1 cellular context compared by ENCODE assay signal in the genomic region with DNA sequence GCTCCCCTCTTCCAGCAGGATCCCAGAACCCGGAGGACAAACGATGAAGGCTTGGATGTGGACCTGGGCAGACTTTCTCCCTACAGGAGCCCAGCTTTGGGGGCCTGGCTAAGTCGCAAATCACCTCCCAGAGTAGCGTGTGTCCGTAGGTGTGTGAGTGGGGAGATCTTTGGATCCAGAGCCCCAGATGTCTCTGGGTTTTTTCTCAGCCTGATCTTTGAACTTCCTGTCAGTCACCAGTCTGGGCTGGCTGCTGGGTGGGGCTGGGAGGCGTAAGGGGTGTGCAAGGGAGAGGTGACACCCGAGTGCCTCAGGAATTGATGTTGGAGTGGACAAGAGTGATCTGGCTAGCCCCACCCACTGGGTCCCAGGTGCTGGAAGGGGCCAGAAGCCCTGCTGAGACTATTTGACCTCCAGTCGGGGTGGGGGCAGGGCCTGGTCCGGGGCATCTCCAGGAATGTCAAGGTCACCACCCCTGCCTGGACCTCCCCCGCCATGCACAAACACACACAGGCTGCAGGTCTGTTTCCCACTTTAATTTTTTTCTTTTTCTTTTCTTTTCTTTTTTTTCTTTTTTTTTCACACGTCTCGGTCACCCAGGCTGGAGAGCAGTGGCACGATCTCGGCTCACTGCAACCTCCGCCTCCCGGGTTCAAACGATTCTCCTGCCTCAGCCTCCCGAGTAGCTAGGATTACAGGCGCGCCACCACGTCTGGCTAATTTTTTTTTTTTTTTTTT.
A peak's percentile ranks its signal among the peaks of the same experiment; 100 is the strongest.
TF ChIP-seq lines count a peak whose summit lies in the region.

A gene with protein sequence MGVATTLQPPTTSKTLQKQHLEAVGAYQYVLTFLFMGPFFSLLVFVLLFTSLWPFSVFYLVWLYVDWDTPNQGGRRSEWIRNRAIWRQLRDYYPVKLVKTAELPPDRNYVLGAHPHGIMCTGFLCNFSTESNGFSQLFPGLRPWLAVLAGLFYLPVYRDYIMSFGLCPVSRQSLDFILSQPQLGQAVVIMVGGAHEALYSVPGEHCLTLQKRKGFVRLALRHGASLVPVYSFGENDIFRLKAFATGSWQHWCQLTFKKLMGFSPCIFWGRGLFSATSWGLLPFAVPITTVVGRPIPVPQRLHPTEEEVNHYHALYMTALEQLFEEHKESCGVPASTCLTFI (minus strand): TSS at position 175 of the 738 bp plus-strand sequence. CDS start 182 bp downstream, outside the sequence.

TF ChIP-seq in HepG2, 621 proteins besides CTCF, POLR2A, EP300 and RAD21 (continued from another document and continues in another):
- TF ChIP-seq, protein P1, sequence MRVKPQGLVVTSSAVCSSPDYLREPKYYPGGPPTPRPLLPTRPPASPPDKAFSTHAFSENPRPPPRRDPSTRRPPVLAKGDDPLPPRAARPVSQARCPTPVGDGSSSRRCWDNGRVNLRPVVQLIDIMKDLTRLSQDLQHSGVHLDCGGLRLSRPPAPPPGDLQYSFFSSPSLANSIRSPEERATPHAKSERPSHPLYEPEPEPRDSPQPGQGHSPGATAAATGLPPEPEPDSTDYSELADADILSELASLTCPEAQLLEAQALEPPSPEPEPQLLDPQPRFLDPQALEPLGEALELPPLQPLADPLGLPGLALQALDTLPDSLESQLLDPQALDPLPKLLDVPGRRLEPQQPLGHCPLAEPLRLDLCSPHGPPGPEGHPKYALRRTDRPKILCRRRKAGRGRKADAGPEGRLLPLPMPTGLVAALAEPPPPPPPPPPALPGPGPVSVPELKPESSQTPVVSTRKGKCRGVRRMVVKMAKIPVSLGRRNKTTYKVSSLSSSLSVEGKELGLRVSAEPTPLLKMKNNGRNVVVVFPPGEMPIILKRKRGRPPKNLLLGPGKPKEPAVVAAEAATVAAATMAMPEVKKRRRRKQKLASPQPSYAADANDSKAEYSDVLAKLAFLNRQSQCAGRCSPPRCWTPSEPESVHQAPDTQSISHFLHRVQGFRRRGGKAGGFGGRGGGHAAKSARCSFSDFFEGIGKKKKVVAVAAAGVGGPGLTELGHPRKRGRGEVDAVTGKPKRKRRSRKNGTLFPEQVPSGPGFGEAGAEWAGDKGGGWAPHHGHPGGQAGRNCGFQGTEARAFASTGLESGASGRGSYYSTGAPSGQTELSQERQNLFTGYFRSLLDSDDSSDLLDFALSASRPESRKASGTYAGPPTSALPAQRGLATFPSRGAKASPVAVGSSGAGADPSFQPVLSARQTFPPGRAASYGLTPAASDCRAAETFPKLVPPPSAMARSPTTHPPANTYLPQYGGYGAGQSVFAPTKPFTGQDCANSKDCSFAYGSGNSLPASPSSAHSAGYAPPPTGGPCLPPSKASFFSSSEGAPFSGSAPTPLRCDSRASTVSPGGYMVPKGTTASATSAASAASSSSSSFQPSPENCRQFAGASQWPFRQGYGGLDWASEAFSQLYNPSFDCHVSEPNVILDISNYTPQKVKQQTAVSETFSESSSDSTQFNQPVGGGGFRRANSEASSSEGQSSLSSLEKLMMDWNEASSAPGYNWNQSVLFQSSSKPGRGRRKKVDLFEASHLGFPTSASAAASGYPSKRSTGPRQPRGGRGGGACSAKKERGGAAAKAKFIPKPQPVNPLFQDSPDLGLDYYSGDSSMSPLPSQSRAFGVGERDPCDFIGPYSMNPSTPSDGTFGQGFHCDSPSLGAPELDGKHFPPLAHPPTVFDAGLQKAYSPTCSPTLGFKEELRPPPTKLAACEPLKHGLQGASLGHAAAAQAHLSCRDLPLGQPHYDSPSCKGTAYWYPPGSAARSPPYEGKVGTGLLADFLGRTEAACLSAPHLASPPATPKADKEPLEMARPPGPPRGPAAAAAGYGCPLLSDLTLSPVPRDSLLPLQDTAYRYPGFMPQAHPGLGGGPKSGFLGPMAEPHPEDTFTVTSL (CRISPR knock-in tag; IDR thresholded peaks at IDR 0.05; ENCODE audit: borderline replicate concordance), result peak; percentile 81; the same call in 1 of the 2 replicates
- TF ChIP-seq ZNF598 (CRISPR knock-in tag; IDR thresholded peaks at IDR 0.05; ENCODE audit: borderline replicate concordance), result peak; percentile 38; the same call in 1 of the 2 replicates
- TF ChIP-seq ZNF282 (IDR thresholded peaks at IDR 0.05; ENCODE audit: partially characterized antibody), result no peak
- TF ChIP-seq SOX5 (CRISPR knock-in tag; IDR thresholded peaks at IDR 0.05; ENCODE audit: borderline replicate concordance), result peak; percentile 82
- TF ChIP-seq GATAD2A (CRISPR knock-in tag; IDR thresholded peaks at IDR 0.05), result peak; percentile 85
- peak; percentile 93 for TF ChIP-seq NR2F2 (IDR thresholded peaks at IDR 0.05; ENCODE audit: borderline replicate concordance, low read depth)
- TF ChIP-seq NFATC3 (CRISPR knock-in tag; IDR thresholded peaks at IDR 0.05), result no peak
- peak; percentile 61; the same call in 1 of the 2 replicates for TF ChIP-seq SIX1 (CRISPR knock-in tag; IDR thresholded peaks at IDR 0.05; ENCODE audit: borderline replicate concordance)
- no peak for TF ChIP-seq ZNF562 (CRISPR knock-in tag; IDR thresholded peaks at IDR 0.05; ENCODE audit: borderline replicate concordance)
- TF ChIP-seq SP1 (IDR thresholded peaks at IDR 0.05), result no peak
- peak; percentile 67; the same call in 1 of the 2 replicates for TF ChIP-seq SP1 (CRISPR knock-in tag; IDR thresholded peaks at IDR 0.05)
- TF ChIP-seq, protein P2, sequence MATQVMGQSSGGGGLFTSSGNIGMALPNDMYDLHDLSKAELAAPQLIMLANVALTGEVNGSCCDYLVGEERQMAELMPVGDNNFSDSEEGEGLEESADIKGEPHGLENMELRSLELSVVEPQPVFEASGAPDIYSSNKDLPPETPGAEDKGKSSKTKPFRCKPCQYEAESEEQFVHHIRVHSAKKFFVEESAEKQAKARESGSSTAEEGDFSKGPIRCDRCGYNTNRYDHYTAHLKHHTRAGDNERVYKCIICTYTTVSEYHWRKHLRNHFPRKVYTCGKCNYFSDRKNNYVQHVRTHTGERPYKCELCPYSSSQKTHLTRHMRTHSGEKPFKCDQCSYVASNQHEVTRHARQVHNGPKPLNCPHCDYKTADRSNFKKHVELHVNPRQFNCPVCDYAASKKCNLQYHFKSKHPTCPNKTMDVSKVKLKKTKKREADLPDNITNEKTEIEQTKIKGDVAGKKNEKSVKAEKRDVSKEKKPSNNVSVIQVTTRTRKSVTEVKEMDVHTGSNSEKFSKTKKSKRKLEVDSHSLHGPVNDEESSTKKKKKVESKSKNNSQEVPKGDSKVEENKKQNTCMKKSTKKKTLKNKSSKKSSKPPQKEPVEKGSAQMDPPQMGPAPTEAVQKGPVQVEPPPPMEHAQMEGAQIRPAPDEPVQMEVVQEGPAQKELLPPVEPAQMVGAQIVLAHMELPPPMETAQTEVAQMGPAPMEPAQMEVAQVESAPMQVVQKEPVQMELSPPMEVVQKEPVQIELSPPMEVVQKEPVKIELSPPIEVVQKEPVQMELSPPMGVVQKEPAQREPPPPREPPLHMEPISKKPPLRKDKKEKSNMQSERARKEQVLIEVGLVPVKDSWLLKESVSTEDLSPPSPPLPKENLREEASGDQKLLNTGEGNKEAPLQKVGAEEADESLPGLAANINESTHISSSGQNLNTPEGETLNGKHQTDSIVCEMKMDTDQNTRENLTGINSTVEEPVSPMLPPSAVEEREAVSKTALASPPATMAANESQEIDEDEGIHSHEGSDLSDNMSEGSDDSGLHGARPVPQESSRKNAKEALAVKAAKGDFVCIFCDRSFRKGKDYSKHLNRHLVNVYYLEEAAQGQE (IDR thresholded peaks at IDR 0.05; ENCODE audit: borderline replicate concordance in 1 of 2, low read depth in 1 of 2, low read length in 2 of 2), result peak in 1 of 2 experiments; percentile 24; a peak in 1 of 4 replicates
- TF ChIP-seq ZNF616 (CRISPR knock-in tag; IDR thresholded peaks at IDR 0.05; ENCODE audit: low read depth), result no peak; the same call in 1 of the 2 replicates
- TF ChIP-seq, protein P3, sequence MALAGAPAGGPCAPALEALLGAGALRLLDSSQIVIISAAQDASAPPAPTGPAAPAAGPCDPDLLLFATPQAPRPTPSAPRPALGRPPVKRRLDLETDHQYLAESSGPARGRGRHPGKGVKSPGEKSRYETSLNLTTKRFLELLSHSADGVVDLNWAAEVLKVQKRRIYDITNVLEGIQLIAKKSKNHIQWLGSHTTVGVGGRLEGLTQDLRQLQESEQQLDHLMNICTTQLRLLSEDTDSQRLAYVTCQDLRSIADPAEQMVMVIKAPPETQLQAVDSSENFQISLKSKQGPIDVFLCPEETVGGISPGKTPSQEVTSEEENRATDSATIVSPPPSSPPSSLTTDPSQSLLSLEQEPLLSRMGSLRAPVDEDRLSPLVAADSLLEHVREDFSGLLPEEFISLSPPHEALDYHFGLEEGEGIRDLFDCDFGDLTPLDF (CRISPR knock-in tag; IDR thresholded peaks at IDR 0.05), result no peak
- TF ChIP-seq, protein P4, sequence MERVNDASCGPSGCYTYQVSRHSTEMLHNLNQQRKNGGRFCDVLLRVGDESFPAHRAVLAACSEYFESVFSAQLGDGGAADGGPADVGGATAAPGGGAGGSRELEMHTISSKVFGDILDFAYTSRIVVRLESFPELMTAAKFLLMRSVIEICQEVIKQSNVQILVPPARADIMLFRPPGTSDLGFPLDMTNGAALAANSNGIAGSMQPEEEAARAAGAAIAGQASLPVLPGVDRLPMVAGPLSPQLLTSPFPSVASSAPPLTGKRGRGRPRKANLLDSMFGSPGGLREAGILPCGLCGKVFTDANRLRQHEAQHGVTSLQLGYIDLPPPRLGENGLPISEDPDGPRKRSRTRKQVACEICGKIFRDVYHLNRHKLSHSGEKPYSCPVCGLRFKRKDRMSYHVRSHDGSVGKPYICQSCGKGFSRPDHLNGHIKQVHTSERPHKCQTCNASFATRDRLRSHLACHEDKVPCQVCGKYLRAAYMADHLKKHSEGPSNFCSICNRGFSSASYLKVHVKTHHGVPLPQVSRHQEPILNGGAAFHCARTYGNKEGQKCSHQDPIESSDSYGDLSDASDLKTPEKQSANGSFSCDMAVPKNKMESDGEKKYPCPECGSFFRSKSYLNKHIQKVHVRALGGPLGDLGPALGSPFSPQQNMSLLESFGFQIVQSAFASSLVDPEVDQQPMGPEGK (CRISPR knock-in tag; IDR thresholded peaks at IDR 0.05), result peak; percentile 97
- no peak for TF ChIP-seq GABPA (IDR thresholded peaks at IDR 0.05; ENCODE audit: low read depth, low read length)
- peak; percentile 41; the same call in 1 of the 2 replicates for TF ChIP-seq GABPA (CRISPR knock-in tag; IDR thresholded peaks at IDR 0.05; ENCODE audit: low read depth)
- TF ChIP-seq ZNF335 (CRISPR knock-in tag; IDR thresholded peaks at IDR 0.05), result no peak; the same call in 1 of the 2 replicates
- no peak; the same call in 1 of the 2 replicates for TF ChIP-seq MXD1 (CRISPR knock-in tag; IDR thresholded peaks at IDR 0.05)
- TF ChIP-seq, protein P5, sequence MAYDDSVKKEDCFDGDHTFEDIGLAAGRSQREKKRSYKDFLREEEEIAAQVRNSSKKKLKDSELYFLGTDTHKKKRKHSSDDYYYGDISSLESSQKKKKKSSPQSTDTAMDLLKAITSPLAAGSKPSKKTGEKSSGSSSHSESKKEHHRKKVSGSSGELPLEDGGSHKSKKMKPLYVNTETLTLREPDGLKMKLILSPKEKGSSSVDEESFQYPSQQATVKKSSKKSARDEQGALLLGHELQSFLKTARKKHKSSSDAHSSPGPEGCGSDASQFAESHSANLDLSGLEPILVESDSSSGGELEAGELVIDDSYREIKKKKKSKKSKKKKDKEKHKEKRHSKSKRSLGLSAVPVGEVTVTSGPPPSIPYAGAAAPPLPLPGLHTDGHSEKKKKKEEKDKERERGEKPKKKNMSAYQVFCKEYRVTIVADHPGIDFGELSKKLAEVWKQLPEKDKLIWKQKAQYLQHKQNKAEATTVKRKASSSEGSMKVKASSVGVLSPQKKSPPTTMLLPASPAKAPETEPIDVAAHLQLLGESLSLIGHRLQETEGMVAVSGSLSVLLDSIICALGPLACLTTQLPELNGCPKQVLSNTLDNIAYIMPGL (CRISPR knock-in tag; IDR thresholded peaks at IDR 0.05; ENCODE audit: borderline replicate concordance in 1 of 2, low read depth in 1 of 2), result peak in 1 of 2 experiments; percentile 73; a peak in 2 of 4 replicates
- no peak for TF ChIP-seq SNAPC4 (CRISPR knock-in tag; IDR thresholded peaks at IDR 0.05)
- peak; percentile 77; the same call in 1 of the 2 replicates for TF ChIP-seq DR1 (CRISPR knock-in tag; IDR thresholded peaks at IDR 0.05)
- no peak for TF ChIP-seq CBX2 (IDR thresholded peaks at IDR 0.05; ENCODE audit: low read depth, low read length)
- no peak for TF ChIP-seq CBX2 (CRISPR knock-in tag; IDR thresholded peaks at IDR 0.05; ENCODE audit: low read depth)
- 0 out of 2 replicates have a peak, but pooled peaks have one; percentile 27 for TF ChIP-seq ZNF580 (CRISPR knock-in tag; IDR thresholded peaks at IDR 0.05; ENCODE audit: borderline replicate concordance, low read depth)
- peak; percentile 90 for TF ChIP-seq MED1 (CRISPR knock-in tag; IDR thresholded peaks at IDR 0.05)
- TF ChIP-seq TAF15 (IDR thresholded peaks at IDR 0.05; ENCODE audit: low read depth, low read length, poor library complexity, severe bottlenecking), result no peak
- TF ChIP-seq ZMYM2 (CRISPR knock-in tag; IDR thresholded peaks at IDR 0.05), result peak; percentile 38; the same call in 1 of the 2 replicates
- TF ChIP-seq CCAR2 (optimal IDR thresholded peaks at IDR 0.05; ENCODE audit: low read depth, low read length), result no peak
